ENCODE assay signal across 1 cellular context in genomic region chr15:71333839-71334238, GRCh38.
TF ChIP-seq lines count a peak whose summit lies in the region.

No MANE protein-coding gene starts in this region.

TF ChIP-seq in WTC11, 78 proteins besides CTCF, POLR2A, EP300 and RAD21 (continued from another document):
- TF ChIP-seq AFF4 (CRISPR knock-in tag; IDR thresholded peaks at IDR 0.05; ENCODE audit: borderline replicate concordance) = no peak
- TF ChIP-seq E2F1 (CRISPR knock-in tag; IDR thresholded peaks at IDR 0.05) = no peak
- no peak for TF ChIP-seq ETV6 (CRISPR knock-in tag; IDR thresholded peaks at IDR 0.05)
- no peak for TF ChIP-seq ZMAT4 (CRISPR knock-in tag; IDR thresholded peaks at IDR 0.05)
- TF ChIP-seq ZNF423 (CRISPR knock-in tag; IDR thresholded peaks at IDR 0.05) = no peak
- no peak for TF ChIP-seq ATF1 (CRISPR knock-in tag; IDR thresholded peaks at IDR 0.05)
- no peak for TF ChIP-seq USF2 (CRISPR knock-in tag; IDR thresholded peaks at IDR 0.05)
- no peak for TF ChIP-seq ZNF671 (CRISPR knock-in tag; IDR thresholded peaks at IDR 0.05)
- TF ChIP-seq, protein P1, sequence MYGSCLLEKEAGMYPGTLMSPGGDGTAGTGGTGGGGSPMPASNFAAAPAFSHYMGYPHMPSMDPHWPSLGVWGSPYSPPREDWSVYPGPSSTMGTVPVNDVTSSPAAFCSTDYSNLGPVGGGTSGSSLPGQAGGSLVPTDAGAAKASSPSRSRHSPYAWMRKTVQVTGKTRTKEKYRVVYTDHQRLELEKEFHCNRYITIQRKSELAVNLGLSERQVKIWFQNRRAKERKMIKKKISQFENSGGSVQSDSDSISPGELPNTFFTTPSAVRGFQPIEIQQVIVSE (CRISPR knock-in tag; IDR thresholded peaks at IDR 0.05; ENCODE audit: borderline replicate concordance) = no peak
- TF ChIP-seq USF1 (CRISPR knock-in tag; IDR thresholded peaks at IDR 0.05) = no peak
- TF ChIP-seq, protein P2, sequence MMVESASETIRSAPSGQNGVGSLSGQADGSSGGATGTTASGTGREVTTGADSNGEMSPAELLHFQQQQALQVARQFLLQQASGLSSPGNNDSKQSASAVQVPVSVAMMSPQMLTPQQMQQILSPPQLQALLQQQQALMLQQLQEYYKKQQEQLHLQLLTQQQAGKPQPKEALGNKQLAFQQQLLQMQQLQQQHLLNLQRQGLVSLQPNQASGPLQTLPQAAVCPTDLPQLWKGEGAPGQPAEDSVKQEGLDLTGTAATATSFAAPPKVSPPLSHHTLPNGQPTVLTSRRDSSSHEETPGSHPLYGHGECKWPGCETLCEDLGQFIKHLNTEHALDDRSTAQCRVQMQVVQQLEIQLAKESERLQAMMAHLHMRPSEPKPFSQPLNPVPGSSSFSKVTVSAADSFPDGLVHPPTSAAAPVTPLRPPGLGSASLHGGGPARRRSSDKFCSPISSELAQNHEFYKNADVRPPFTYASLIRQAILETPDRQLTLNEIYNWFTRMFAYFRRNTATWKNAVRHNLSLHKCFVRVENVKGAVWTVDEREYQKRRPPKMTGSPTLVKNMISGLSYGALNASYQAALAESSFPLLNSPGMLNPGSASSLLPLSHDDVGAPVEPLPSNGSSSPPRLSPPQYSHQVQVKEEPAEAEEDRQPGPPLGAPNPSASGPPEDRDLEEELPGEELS (CRISPR knock-in tag; IDR thresholded peaks at IDR 0.05) = no peak
- no peak for TF ChIP-seq ZBTB21 (CRISPR knock-in tag; IDR thresholded peaks at IDR 0.05; ENCODE audit: borderline replicate concordance)
